Comparison of ENCODE assay signal across 13 cellular contexts in the genomic region with DNA sequence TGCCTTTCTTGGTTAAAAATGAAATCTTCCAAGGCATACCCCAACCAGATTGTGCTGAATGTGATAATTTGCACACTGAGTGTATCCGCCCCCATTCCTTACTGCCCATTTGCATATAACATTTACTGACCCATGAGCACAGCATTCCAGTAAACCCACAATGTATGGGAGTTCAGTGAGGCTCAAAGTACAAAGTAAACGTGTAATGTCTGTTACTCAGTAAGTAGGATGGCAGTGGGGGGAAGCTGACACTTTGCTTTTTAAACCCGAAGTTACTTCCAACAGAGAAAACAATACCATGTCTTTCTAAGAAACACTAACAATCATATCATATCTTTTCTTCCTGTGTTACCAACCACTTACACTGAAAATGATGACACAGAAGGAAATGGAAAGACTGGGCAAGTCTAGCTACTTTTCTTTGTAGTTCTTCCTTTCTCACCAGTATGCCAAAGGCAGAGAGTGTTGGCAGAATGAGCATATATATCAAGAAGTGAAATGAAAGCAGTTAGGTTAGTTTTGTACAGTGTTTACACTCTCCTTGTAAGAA. TPM values are rescaled to one million over a fixed set of nuclear protein-coding genes. Genes with fewer than 3 reads are reported as not detected.
A peak's percentile ranks its signal among the peaks of the same experiment; 100 is the strongest.
DNase-seq lines count a peak whose midpoint lies in the region; ATAC-seq, FAIRE-seq and TF ChIP-seq lines count a peak whose summit lies in the region.
"Had no signal": no experiment of that assay in that cellular context is flagged by ENCODE, and none has a peak within 500 bp of the region (broad histone marks: within the 10 kb centered on the region; RNA-seq: fewer than 3 reads in every experiment).

No MANE protein-coding gene starts in this region.

- H3K36me3 ChIP-seq in HepG2 (replicated peaks in 1 of 2; ENCODE audit: control insufficient read depth in 1 of 2, insufficient read depth in 2 of 2, low read length in 2 of 2) (no peaks in the 10 kb centered on the region), right lobe of liver (no peaks in the 10 kb centered on the region), kidney epithelial cell (ENCODE audit: control insufficient read depth, insufficient read depth, low read length) (no peaks in the 10 kb centered on the region), Karpas-422 (ENCODE audit: insufficient read depth, low read length) (no peaks in the 10 kb centered on the region)

- H3K4me3 ChIP-seq in HepG2 (replicated peaks in 1 of 3; ENCODE audit: insufficient read depth in 1 of 3, low read depth in 2 of 3, low read length in 3 of 3) (peak overlapping the region in 2 of 3 experiments; percentile 9 to 11; a peak in 1 of 6 replicates), right lobe of liver (no peak overlapping the region), kidney epithelial cell (ENCODE audit: low read depth, low read length) (no peak overlapping the region), Karpas-422 (ENCODE audit: low read length) (no peak overlapping the region)
- H3K4me3 ChIP-seq: coronary artery had no signal

- no peaks in the 10 kb centered on the region for H3K36me3 Mint-ChIP-seq in activated T-helper 17 cell treated with anti-CD3 and anti-CD28 coated beads, Interleukin-2, amount 50 U/mL, for 72 hours (ENCODE audit: low read depth)
- no peaks in the 10 kb centered on the region for H3K36me3 Mint-ChIP-seq in effector memory CD8-positive, alpha-beta T cell (ENCODE audit: insufficient read depth)

- TF ChIP-seq EP300 in HepG2 (IDR thresholded peaks at IDR 0.05; ENCODE audit: low read depth in 2 of 2, low read length in 2 of 2) (0 out of 4 replicates have a peak, but pooled peaks of 1 of the 2 experiments have one; percentile 44), HepG2 (CRISPR knock-in tag; IDR thresholded peaks at IDR 0.05; ENCODE audit: borderline replicate concordance) (no peak)

- no peak overlapping the region for H3K27ac Mint-ChIP-seq in activated T-helper 17 cell treated with anti-CD3 and anti-CD28 coated beads, Interleukin-2, amount 50 U/mL, for 72 hours
- H3K27ac Mint-ChIP-seq in effector memory CD8-positive, alpha-beta T cell, result no peak overlapping the region

- peak; percentile 73 for FAIRE-seq in HepG2 (lab: Jason Lieb, UNC)

- ATAC-seq in HepG2 (peak; percentile 99), right lobe of liver (no peak), HG02588 (IDR thresholded peaks at IDR 0.05; ENCODE audit: unreplicated experiment) (no peak)
- peak; percentile 59 for ATAC-seq in activated T-helper 17 cell treated with anti-CD3 and anti-CD28 coated beads, Interleukin-2, amount 50 U/mL, for 72 hours (replicated peaks)
- ATAC-seq in effector memory CD8-positive, alpha-beta T cell (replicated peaks), result no peak

- BruUV-seq in HepG2 (replicated peaks; lab: Mats Ljungman, UMichigan), result no TSS peak

- H4K20me1 ChIP-seq in HepG2 (ENCODE audit: insufficient read depth, low read length) (no peaks in the 10 kb centered on the region), Karpas-422 (ENCODE audit: insufficient read depth, low read depth, low read length) (no peaks in the 10 kb centered on the region)

- H3K27me3 ChIP-seq in HepG2 (ENCODE audit: control insufficient read depth in 1 of 2, insufficient read depth in 2 of 2, low read length in 2 of 2) (no peaks in the 10 kb centered on the region), right lobe of liver (no peaks in the 10 kb centered on the region), kidney epithelial cell (ENCODE audit: control insufficient read depth, insufficient read depth, low read length) (no peaks in the 10 kb centered on the region), Karpas-422 (ENCODE audit: low read length) (no peaks in the 10 kb centered on the region)

- H3K9me3 Mint-ChIP-seq in activated T-helper 17 cell treated with anti-CD3 and anti-CD28 coated beads, Interleukin-2, amount 50 U/mL, for 72 hours, result no peaks in the 10 kb centered on the region
- H3K9me3 Mint-ChIP-seq in effector memory CD8-positive, alpha-beta T cell, result no peaks in the 10 kb centered on the region

- H2AFZ ChIP-seq in HepG2 (ENCODE audit: low read length), result no peak overlapping the region
- no peak overlapping the region for H2AFZ ChIP-seq in Karpas-422 (ENCODE audit: low read length)

- H3K4me1 ChIP-seq in HepG2 (ENCODE audit: insufficient read depth, low read length) (peaks cover 43% of the 10 kb centered on the region), right lobe of liver (no peaks in the 10 kb centered on the region), Karpas-422 (ENCODE audit: low read length) (no peaks in the 10 kb centered on the region)

- no peak for TF ChIP-seq POLR2A in HepG2 (IDR thresholded peaks at IDR 0.05; ENCODE audit: insufficient read depth in 1 of 2, low read depth in 2 of 2, low read length in 2 of 2)
- no peak for TF ChIP-seq POLR2A in right lobe of liver (IDR thresholded peaks at IDR 0.05)

- peaks cover 3% of the 10 kb centered on the region for H3K27me3 Mint-ChIP-seq in activated T-helper 17 cell treated with anti-CD3 and anti-CD28 coated beads, Interleukin-2, amount 50 U/mL, for 72 hours
- H3K27me3 Mint-ChIP-seq in effector memory CD8-positive, alpha-beta T cell, result peaks cover 0 to 9% of the 10 kb centered on the region in 2 donors

- no peak for TF ChIP-seq RAD21 in HepG2 (CRISPR knock-in tag; IDR thresholded peaks at IDR 0.05)

- H3K79me2 ChIP-seq in HepG2 (ENCODE audit: insufficient read depth, low read length) (no peaks in the 10 kb centered on the region), Karpas-422 (ENCODE audit: low read length) (no peaks in the 10 kb centered on the region)

- no peak overlapping the region for H3K4me3 Mint-ChIP-seq in activated T-helper 17 cell treated with anti-CD3 and anti-CD28 coated beads, Interleukin-2, amount 50 U/mL, for 72 hours
- H3K4me3 Mint-ChIP-seq in effector memory CD8-positive, alpha-beta T cell, result no peak overlapping the region

- no peak for TF ChIP-seq CTCF in HepG2 (CRISPR knock-in tag; IDR thresholded peaks at IDR 0.05)
- no peak for TF ChIP-seq CTCF in right lobe of liver (IDR thresholded peaks at IDR 0.05)
- TF ChIP-seq CTCF in kidney epithelial cell (IDR thresholded peaks at IDR 0.05; ENCODE audit: insufficient read depth, low read length, poor library complexity, severe bottlenecking), result no peak

- H3K4me2 ChIP-seq in HepG2 (ENCODE audit: low read depth, low read length), result peak overlapping the region; percentile 76
- H3K4me2 ChIP-seq in Karpas-422 (ENCODE audit: low read depth, low read length, poor library complexity, severe bottlenecking), result no peak overlapping the region

- POLR2A ChIA-PET in HepG2 (lab: Yijun Ruan, JAX), result no interaction called here

- WGBS in HepG2 (ENCODE audit: low lambda C conversion rate), result 4% methylated on average over 3 of the region's 3 CpGs
- WGBS in right lobe of liver (ENCODE audit: insufficient coverage, low coverage, low lambda C conversion rate, missing lambda C conversion rate), result 27% methylated on average over 3 of the region's 3 CpGs

- H3K9ac ChIP-seq in HepG2 (ENCODE audit: insufficient read depth, low read depth, low read length), result peak overlapping the region; percentile 47; the same call in 1 of the 2 replicates
- no peak overlapping the region for H3K9ac ChIP-seq in Karpas-422 (ENCODE audit: low read length)

- DNase-seq in HepG2 (ENCODE audit: low spot score), result peak; percentile 90
- DNase-seq in right lobe of liver, result no peak
- DNase-seq in kidney epithelial cell (ENCODE audit: low read depth), result peak; percentile 43
- no peak for DNase-seq in NCI-H1436 treated with DMSO at 0.1 percent for 48 hours (lab: John Stamatoyannopoulos, UW)
- DNase-seq in Karpas-422, result no peak
- no peak for DNase-seq in effector memory CD8-positive, alpha-beta T cell
- DNase-seq: activated T-cell treated with anti-CD3 and anti-CD28 coated beads, Interleukin-2, amount 50 U/mL, for 48 hours; NCI-H1417 treated with DMSO at 0.1 percent for 48 hours; T1000 had no signal

- H3K9me3 ChIP-seq in HepG2 (ENCODE audit: low read length) (no peaks in the 10 kb centered on the region), right lobe of liver (no peaks in the 10 kb centered on the region), Karpas-422 (ENCODE audit: low read length) (no peaks in the 10 kb centered on the region)

- H3K4me1 Mint-ChIP-seq in activated T-helper 17 cell treated with anti-CD3 and anti-CD28 coated beads, Interleukin-2, amount 50 U/mL, for 72 hours, result no peaks in the 10 kb centered on the region
- no peaks in the 10 kb centered on the region for H3K4me1 Mint-ChIP-seq in effector memory CD8-positive, alpha-beta T cell (ENCODE audit: low read depth in 2 of 2)

- intact Hi-C loops in HepG2 (cut with micrococcal nuclease; ENCODE audit: unreplicated experiment), result loop anchor here (5.0 kb wide), 1 partner anchor 70 kb away; a partner anchor contains a TSS
- intact Hi-C loops in right lobe of liver (cut with DNase I), result no loop called here

- CTCF ChIA-PET in HepG2 (lab: Yijun Ruan, JAX; ENCODE audit: low intra/inter-chr PET ratio, low total read pairs), result no interaction called here

- in situ Hi-C loops in HepG2 (cut with HindIII; ENCODE audit: extremely low pct_ligation_motif_present, low pct_unique_long_range_greater_than_20kb), result no loop called here

- no peaks in the 10 kb centered on the region for H3K9me2 ChIP-seq in Karpas-422 (replicated peaks; ENCODE audit: insufficient read depth, low read length)

- H3K27ac ChIP-seq in HepG2 (ENCODE audit: extremely low read length, insufficient read depth, low read length) (peak overlapping the region; percentile 66), right lobe of liver (no peak overlapping the region), Karpas-422 (ENCODE audit: low read length) (no peak overlapping the region)
- H3K27ac ChIP-seq: coronary artery had no signal

RNA-seq across cellular contexts. Expression of a gene that starts 27.1 kb away (rescaled TPM):
- total RNA-seq in HepG2 (2016; rRNA removed; fragmentation: Illumina TruSeq; extraction: Trizol), result not detected in 2 replicates
- total RNA-seq in HepG2 (2016; cell fraction: cytosol; rRNA removed; fragmentation: Illumina TruSeq; extraction: Trizol; ENCODE audit: low read depth), result not detected in 2 replicates
- not detected in 2 replicates for total RNA-seq in HepG2 (2016; cell fraction: insoluble cytoplasmic fraction; rRNA removed; fragmentation: Illumina TruSeq; extraction: Trizol)
- total RNA-seq in HepG2 (2016; cell fraction: membrane; rRNA removed; fragmentation: Illumina TruSeq; extraction: Trizol), result not detected in 2 replicates
- not detected in 2 replicates for total RNA-seq in HepG2 (2016; cell fraction: nucleus; rRNA removed; fragmentation: Illumina TruSeq; extraction: Trizol)
- polyA plus RNA-seq in HepG2 (2011; rRNA removed), result not detected in 2 replicates
- polyA plus RNA-seq in HepG2 (2011; cell fraction: cytosol; rRNA removed), result not detected in 2 replicates
- polyA plus RNA-seq in HepG2 (2011; cell fraction: nucleus; rRNA removed), result not detected in 2 replicates
- polyA plus RNA-seq in HepG2 (2012), result not detected in 2 replicates
- polyA plus RNA-seq in HepG2 (2016; cell fraction: cytosol; fragmentation: Illumina TruSeq; extraction: Trizol; ENCODE audit: low read depth), result not detected in 2 replicates
- polyA plus RNA-seq in HepG2 (2016; cell fraction: insoluble cytoplasmic fraction; fragmentation: Illumina TruSeq; extraction: Trizol; ENCODE audit: low read depth), result not detected in 2 replicates
- not detected in 2 replicates for polyA plus RNA-seq in HepG2 (2016; cell fraction: membrane; fragmentation: Illumina TruSeq; extraction: Trizol; ENCODE audit: low read depth)
- not detected in 2 replicates for polyA plus RNA-seq in HepG2 (2016; cell fraction: nucleus; fragmentation: Illumina TruSeq; extraction: Trizol; ENCODE audit: insufficient read depth, low read depth)
- polyA minus RNA-seq in HepG2 (2011; rRNA and poly(A)+ RNA removed; ENCODE audit: low replicate concordance), result not detected in 2 replicates
- polyA minus RNA-seq in HepG2 (2011; cell fraction: cytosol; rRNA and poly(A)+ RNA removed), result not detected in 2 replicates
- polyA minus RNA-seq in HepG2 (2011; cell fraction: nucleus; rRNA and poly(A)+ RNA removed), result not detected in 2 replicates
- total RNA-seq in right lobe of liver, result not detected
- total RNA-seq in activated T-helper 17 cell treated with anti-CD3 and anti-CD28 coated beads, Interleukin-2, amount 50 U/mL, for 72 hours, result not detected
- total RNA-seq in kidney epithelial cell, result 0.08 TPM in 1 of 2 replicates, not detected in the other
- total RNA-seq in Karpas-422 (2014; rRNA removed; shearing (Covaris generic); ENCODE audit: low replicate concordance), result not detected in 2 replicates
- total RNA-seq: mononuclear cell had no signal

RNA-seq across cellular contexts. Expression of a gene that starts 34.0 kb away (rescaled TPM):
- total RNA-seq in HepG2 (2016; rRNA removed; fragmentation: Illumina TruSeq; extraction: Trizol) (not detected in 2 replicates), right lobe of liver (not detected), kidney epithelial cell (not detected in 2 replicates)
- not detected in 2 replicates for total RNA-seq in HepG2 (2016; cell fraction: cytosol; rRNA removed; fragmentation: Illumina TruSeq; extraction: Trizol; ENCODE audit: low read depth)
- not detected in 2 replicates for total RNA-seq in HepG2 (2016; cell fraction: insoluble cytoplasmic fraction; rRNA removed; fragmentation: Illumina TruSeq; extraction: Trizol)
- total RNA-seq in HepG2 (2016; cell fraction: membrane; rRNA removed; fragmentation: Illumina TruSeq; extraction: Trizol), result not detected in 2 replicates
- total RNA-seq in HepG2 (2016; cell fraction: nucleus; rRNA removed; fragmentation: Illumina TruSeq; extraction: Trizol), result not detected in 2 replicates
- not detected in 2 replicates for polyA plus RNA-seq in HepG2 (2011; rRNA removed)
- not detected in 2 replicates for polyA plus RNA-seq in HepG2 (2011; cell fraction: cytosol; rRNA removed)
- not detected in 2 replicates for polyA plus RNA-seq in HepG2 (2011; cell fraction: nucleus; rRNA removed)
- not detected in 2 replicates for polyA plus RNA-seq in HepG2 (2012)
- polyA plus RNA-seq in HepG2 (2016; cell fraction: cytosol; fragmentation: Illumina TruSeq; extraction: Trizol; ENCODE audit: low read depth), result not detected in 2 replicates
- not detected in 2 replicates for polyA plus RNA-seq in HepG2 (2016; cell fraction: insoluble cytoplasmic fraction; fragmentation: Illumina TruSeq; extraction: Trizol; ENCODE audit: low read depth)
- polyA plus RNA-seq in HepG2 (2016; cell fraction: membrane; fragmentation: Illumina TruSeq; extraction: Trizol; ENCODE audit: low read depth), result not detected in 2 replicates
- polyA plus RNA-seq in HepG2 (2016; cell fraction: nucleus; fragmentation: Illumina TruSeq; extraction: Trizol; ENCODE audit: insufficient read depth, low read depth), result not detected in 2 replicates
- not detected in 2 replicates for polyA minus RNA-seq in HepG2 (2011; rRNA and poly(A)+ RNA removed; ENCODE audit: low replicate concordance)
- polyA minus RNA-seq in HepG2 (2011; cell fraction: cytosol; rRNA and poly(A)+ RNA removed), result not detected in 2 replicates
- polyA minus RNA-seq in HepG2 (2011; cell fraction: nucleus; rRNA and poly(A)+ RNA removed), result not detected in 2 replicates
- total RNA-seq in activated T-helper 17 cell treated with anti-CD3 and anti-CD28 coated beads, Interleukin-2, amount 50 U/mL, for 72 hours, result not detected
- not detected in 2 replicates for total RNA-seq in Karpas-422 (2014; rRNA removed; shearing (Covaris generic); ENCODE audit: low replicate concordance)
- total RNA-seq: mononuclear cell had no signal

Comparison
In these comparisons a context has a peak if more than half of its experiments do, and no peak if none do; other contexts are left out.
1. ATAC-seq: peak in HepG2 (single experiment) and activated T-helper 17 cell treated with anti-CD3 and anti-CD28 coated beads, Interleukin-2, amount 50 U/mL, for 72 hours (single experiment); none in right lobe of liver (0 of 4), HG02588 (single experiment) and effector memory CD8-positive, alpha-beta T cell (single experiment).
2. DNase-seq: peak in HepG2 (single experiment) and kidney epithelial cell (single experiment); none in right lobe of liver (0 of 3), NCI-H1436 treated with DMSO at 0.1 percent for 48 hours (single experiment), Karpas-422 (single experiment) and effector memory CD8-positive, alpha-beta T cell (0 of 3).
3. H3K4me3 ChIP-seq: peak in HepG2 (2 of 3); none in right lobe of liver (0 of 3), kidney epithelial cell (single experiment) and Karpas-422 (single experiment).